Comparison of ENCODE assay signal across 8 cellular contexts in genomic region chr15:73700041-73700842, GRCh38. TPM values are rescaled to one million over a fixed set of nuclear protein-coding genes. Genes with fewer than 3 reads are reported as not detected.
DNase-seq lines count a peak whose midpoint lies in the region; ATAC-seq, FAIRE-seq and TF ChIP-seq lines count a peak whose summit lies in the region.

No MANE protein-coding gene starts in this region.

- H3K36me3 Mint-ChIP-seq in activated T-cell treated with anti-CD3 and anti-CD28 coated beads, Interleukin-2, amount 50 U/mL, for 4 hours (ENCODE audit: insufficient read depth) = no peaks in the 10 kb centered on the region
- peaks cover 2% of the 10 kb centered on the region for H3K36me3 Mint-ChIP-seq in neural crest cell (ENCODE audit: low read depth)

- DNase-seq in DMS153 (lab: John Stamatoyannopoulos, UW) = peak; percentile 24
- peak; percentile 36 for DNase-seq in KG1 (lab: John Stamatoyannopoulos, UW)
- DNase-seq in RCC 7860 (ENCODE audit: low spot score) = peak; percentile 54
- peak; percentile 71 for DNase-seq in activated T-cell treated with anti-CD3 and anti-CD28 coated beads, Interleukin-2, amount 50 U/mL, for 4 hours
- peak; percentile 77 for DNase-seq in fibroblast of mammary gland (ENCODE audit: low read depth)
- peak; percentile 71 for DNase-seq in neural crest cell (ENCODE audit: low read depth, low spot score)
- DNase-seq in stimulated activated naive CD8-positive, alpha-beta T cell treated with anti-CD3 and anti-CD28 coated beads, Interleukin-15, amount 100 ng/mL, for 72 hours = peak; percentile 71 to 73

- ATAC-seq in activated T-cell treated with anti-CD3 and anti-CD28 coated beads, Interleukin-2, amount 50 U/mL, for 4 hours = peak; percentile 59 to 64
- peak; percentile 52 for ATAC-seq in stimulated activated naive CD8-positive, alpha-beta T cell treated with anti-CD3 and anti-CD28 coated beads, Interleukin-15, amount 100 ng/mL, for 72 hours
- no peak for ATAC-seq in HG02571 (IDR thresholded peaks at IDR 0.05; ENCODE audit: unreplicated experiment)

- no peak overlapping the region for H3K4me3 ChIP-seq in fibroblast of mammary gland (ENCODE audit: control insufficient read depth, low read depth, low read length)

- H3K9me3 Mint-ChIP-seq in activated T-cell treated with anti-CD3 and anti-CD28 coated beads, Interleukin-2, amount 50 U/mL, for 4 hours = no peaks in the 10 kb centered on the region
- no peaks in the 10 kb centered on the region for H3K9me3 Mint-ChIP-seq in neural crest cell
- no peaks in the 10 kb centered on the region for H3K9me3 Mint-ChIP-seq in stimulated activated naive CD8-positive, alpha-beta T cell treated with anti-CD3 and anti-CD28 coated beads, Interleukin-15, amount 100 ng/mL, for 72 hours

- H3K27me3 Mint-ChIP-seq in activated T-cell treated with anti-CD3 and anti-CD28 coated beads, Interleukin-2, amount 50 U/mL, for 4 hours (ENCODE audit: low read depth) = peaks cover 47% of the 10 kb centered on the region
- H3K27me3 Mint-ChIP-seq in neural crest cell (ENCODE audit: low read depth) = no peaks in the 10 kb centered on the region
- H3K27me3 Mint-ChIP-seq in stimulated activated naive CD8-positive, alpha-beta T cell treated with anti-CD3 and anti-CD28 coated beads, Interleukin-15, amount 100 ng/mL, for 72 hours = peaks cover 89% of the 10 kb centered on the region

- no peak overlapping the region for H3K27ac Mint-ChIP-seq in neural crest cell (ENCODE audit: unreplicated experiment)
- no peak overlapping the region for H3K27ac Mint-ChIP-seq in stimulated activated naive CD8-positive, alpha-beta T cell treated with anti-CD3 and anti-CD28 coated beads, Interleukin-15, amount 100 ng/mL, for 72 hours

- H3K4me1 Mint-ChIP-seq in activated T-cell treated with anti-CD3 and anti-CD28 coated beads, Interleukin-2, amount 50 U/mL, for 4 hours (ENCODE audit: low read depth) = peaks cover 23% of the 10 kb centered on the region
- peaks cover 28% of the 10 kb centered on the region for H3K4me1 Mint-ChIP-seq in neural crest cell
- peaks cover 33% of the 10 kb centered on the region for H3K4me1 Mint-ChIP-seq in stimulated activated naive CD8-positive, alpha-beta T cell treated with anti-CD3 and anti-CD28 coated beads, Interleukin-15, amount 100 ng/mL, for 72 hours

- TF ChIP-seq CTCF in fibroblast of mammary gland (conservative IDR thresholded peaks at IDR 0.05; ENCODE audit: control insufficient read depth, insufficient read depth, low read depth, low read length) (peak; percentile 95), neural crest cell (conservative IDR thresholded peaks at IDR 0.05) (peak; percentile 98)

- no peak overlapping the region for H3K4me3 Mint-ChIP-seq in activated T-cell treated with anti-CD3 and anti-CD28 coated beads, Interleukin-2, amount 50 U/mL, for 4 hours
- peak overlapping the region; percentile 10 for H3K4me3 Mint-ChIP-seq in neural crest cell
- H3K4me3 Mint-ChIP-seq in stimulated activated naive CD8-positive, alpha-beta T cell treated with anti-CD3 and anti-CD28 coated beads, Interleukin-15, amount 100 ng/mL, for 72 hours = no peak overlapping the region

- FAIRE-seq in RCC 7860 (lab: Jason Lieb, UNC) = peak; percentile 36

RNA-seq across cellular contexts. Expression of gene CD276, which starts 16.1 kb away (rescaled TPM):
- 1 to 10 TPM; 2.6 to 4.1 (median 3.1) TPM for total RNA-seq in activated T-cell treated with anti-CD3 and anti-CD28 coated beads, Interleukin-2, amount 50 U/mL, for 4 hours
- total RNA-seq in neural crest cell = 184 and 199 TPM in 2 replicates

RNA-seq across cellular contexts. Expression of gene INSYN1, which starts 52.9 kb away (rescaled TPM):
- not detected for total RNA-seq in activated T-cell treated with anti-CD3 and anti-CD28 coated beads, Interleukin-2, amount 50 U/mL, for 4 hours
- total RNA-seq in neural crest cell = 9.5 and 9.6 TPM in 2 replicates

Comparison
In these comparisons a context has a peak if more than half of its experiments do, and no peak if none do; other contexts are left out.
1. DNase-seq: peak in every context shown above with its lines; median percentile 77 in fibroblast of mammary gland; 72 in stimulated activated naive CD8-positive, alpha-beta T cell treated with anti-CD3 and anti-CD28 coated beads, Interleukin-15, amount 100 ng/mL, for 72 hours; 71 in activated T-cell treated with anti-CD3 and anti-CD28 coated beads, Interleukin-2, amount 50 U/mL, for 4 hours; 71 in neural crest cell; 54 in RCC 7860; 36 in KG1; 24 in DMS153.
2. RNA of gene CD276, which starts 16.1 kb away (total RNA-seq): 184 to 199 TPM in neural crest cell; 2.6 to 4.1 TPM in activated T-cell treated with anti-CD3 and anti-CD28 coated beads, Interleukin-2, amount 50 U/mL, for 4 hours; every median in the first group is over 10 times any median in the second.
3. RNA of gene INSYN1, which starts 52.9 kb away (total RNA-seq): 9.5 to 9.6 TPM in neural crest cell; not detected in activated T-cell treated with anti-CD3 and anti-CD28 coated beads, Interleukin-2, amount 50 U/mL, for 4 hours; every median in the first group is over 10 times any median in the second.